Comparison of ENCODE assay signal across 9 cellular contexts in the genomic region with DNA sequence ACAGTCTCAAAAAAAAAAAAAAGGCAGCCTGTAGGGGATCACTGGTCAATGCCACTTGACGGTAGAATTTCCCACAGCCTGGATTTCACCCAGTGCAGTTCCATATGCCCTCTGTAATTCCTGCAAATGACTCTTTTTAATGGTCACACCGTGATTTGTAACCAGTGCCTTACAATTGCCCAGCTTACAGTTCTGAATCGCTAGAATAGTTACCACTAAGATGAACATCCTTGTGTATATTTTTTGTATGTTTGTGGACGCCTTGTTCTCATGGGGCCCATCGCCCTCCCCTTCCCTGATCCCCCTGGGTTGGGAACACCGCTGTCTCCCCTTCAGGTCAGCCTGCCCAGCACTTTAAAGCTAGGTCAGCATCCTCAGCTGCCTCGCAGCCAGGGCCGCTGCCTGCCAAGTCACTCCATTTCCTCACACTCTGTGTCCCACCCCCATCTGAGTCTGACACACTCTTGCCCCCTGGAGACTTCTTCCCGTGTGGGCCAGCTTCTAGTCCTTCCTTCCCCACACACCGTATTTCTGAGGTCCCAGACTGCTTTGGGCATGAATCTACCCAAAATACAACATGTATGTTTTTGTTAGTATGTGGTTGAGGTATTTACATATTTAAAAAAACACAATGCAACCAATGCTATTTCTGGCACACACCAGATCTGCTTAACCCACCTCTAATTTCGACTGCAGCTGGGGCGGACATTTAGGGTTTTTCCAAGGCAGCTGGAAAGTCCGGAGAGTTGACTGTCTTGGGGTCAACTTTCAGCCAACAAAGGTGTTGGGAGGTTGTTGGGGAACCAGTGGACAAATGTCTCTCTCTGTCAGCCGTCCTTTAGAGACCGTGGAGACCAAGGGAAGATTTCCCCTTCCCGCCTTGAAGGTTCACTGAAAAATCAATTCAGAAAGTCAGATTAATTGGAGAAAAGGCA.
DNase-seq lines count a peak whose midpoint lies in the region; ATAC-seq and TF ChIP-seq lines count a peak whose summit lies in the region.
"Had no signal": no experiment of that assay in that cellular context is flagged by ENCODE, and none has a peak within 500 bp of the region (broad histone marks: within the 10 kb centered on the region; RNA-seq: fewer than 3 reads in every experiment).

No MANE protein-coding gene starts in this region.

- intact Hi-C loops in posterior vena cava (cut with DNase I): no loop called here

- H3K4me1 Mint-ChIP-seq in chondrocyte (ENCODE audit: low read depth): peaks cover 14% of the 10 kb centered on the region

- no peaks in the 10 kb centered on the region for H3K36me3 Mint-ChIP-seq in chondrocyte (ENCODE audit: low read depth)

- no peaks in the 10 kb centered on the region for H3K27me3 Mint-ChIP-seq in chondrocyte (ENCODE audit: low read depth)

- no peak overlapping the region for H3K27ac Mint-ChIP-seq in chondrocyte (ENCODE audit: unreplicated experiment)

- DNase-seq in posterior vena cava (ENCODE audit: low spot score) (peak; percentile 74), chondrocyte (ENCODE audit: low spot score) (no peak), NCI-H187 treated with DMSO at 0.1 percent for 48 hours (lab: John Stamatoyannopoulos, UW) (no peak), AG08395 (ENCODE audit: low spot score) (no peak), T-helper 2 cell (no peak)
- DNase-seq: NCI-H1048 had no signal

- H3K9me3 Mint-ChIP-seq in chondrocyte (ENCODE audit: low read depth): no peaks in the 10 kb centered on the region

- TF ChIP-seq CTCF in chondrocyte (IDR thresholded peaks at IDR 0.05): no peak

- ATAC-seq in GM18861 (IDR thresholded peaks at IDR 0.05; ENCODE audit: unreplicated experiment) (peak; percentile 81), GM21737 (IDR thresholded peaks at IDR 0.05; ENCODE audit: unreplicated experiment) (peak; percentile 74), HG03460 (IDR thresholded peaks at IDR 0.05; ENCODE audit: unreplicated experiment) (peak; percentile 76)

- no peak overlapping the region for H3K4me3 Mint-ChIP-seq in chondrocyte (ENCODE audit: unreplicated experiment)
